24 cellular contexts compared by ENCODE assay signal in genomic region chr6:170451762-170452651, GRCh38.
DNase-seq lines count a peak whose midpoint lies in the region; ATAC-seq and TF ChIP-seq lines count a peak whose summit lies in the region.
"Had no signal": no experiment of that assay in that cellular context is flagged by ENCODE, and none has a peak within 500 bp of the region (broad histone marks: within the 10 kb centered on the region; RNA-seq: fewer than 3 reads in every experiment).

No MANE protein-coding gene starts in this region.

- H2BK15ac ChIP-seq in IMR-90 (ENCODE audit: low read depth, low read length) = no peak overlapping the region

- no peak overlapping the region for H3K9ac ChIP-seq in IMR-90 (ENCODE audit: low read depth, low read length)

- no peak overlapping the region for H2AK9ac ChIP-seq in IMR-90 (replicated peaks; ENCODE audit: low read depth, low read length, poor library complexity)

- dilution Hi-C loops in IMR-90 (cut with HindIII; ENCODE audit: low sequenced_read_pairs, unreplicated experiment) = no loop called here

- no peak overlapping the region for H2BK120ac ChIP-seq in IMR-90 (ENCODE audit: low read depth, low read length)

- peaks cover 5% of the 10 kb centered on the region for H3K9me3 Mint-ChIP-seq in stimulated activated effector memory CD8-positive, alpha-beta T cell treated with anti-CD3 and anti-CD28 coated beads, Interleukin-12 subunit alpha, Interleukin-12 subunit beta, amount 100 ng/mL, for 72 hours
- H3K9me3 Mint-ChIP-seq in progenitor cell of endocrine pancreas (ENCODE audit: low read depth) = no peaks in the 10 kb centered on the region
- H3K9me3 Mint-ChIP-seq: IgD-negative memory B cell had no signal

- H2AK5ac ChIP-seq in IMR-90 (ENCODE audit: low read depth, low read length) = no peak overlapping the region

- TF ChIP-seq CTCF in IMR-90 (conservative IDR thresholded peaks at IDR 0.05; ENCODE audit: low read depth, low read length) (no peak), progenitor cell of endocrine pancreas (IDR thresholded peaks at IDR 0.05; ENCODE audit: unreplicated experiment) (no peak)

- TF ChIP-seq POLR2A in IMR-90 (IDR thresholded peaks at IDR 0.05; ENCODE audit: low read depth, low read length) = no peak

- no peaks in the 10 kb centered on the region for H3K4me1 ChIP-seq in IMR-90 (ENCODE audit: control insufficient read depth, insufficient read depth, low read length)

- no peaks in the 10 kb centered on the region for H3K27me3 Mint-ChIP-seq in progenitor cell of endocrine pancreas
- H3K27me3 Mint-ChIP-seq: B cell, IgD-negative memory B cell had no signal

- H4K8ac ChIP-seq in IMR-90 (ENCODE audit: low read depth in 2 of 2, low read length in 2 of 2) = no peak overlapping the region

- TF ChIP-seq RAD21 in IMR-90 (IDR thresholded peaks at IDR 0.05; ENCODE audit: low read length) = no peak

- no peak overlapping the region for H4K91ac ChIP-seq in IMR-90 (ENCODE audit: insufficient read depth, low read depth, low read length)

- DNase-seq in activated CD8-positive, alpha-beta memory T cell treated with anti-CD3 and anti-CD28 coated beads for 24 hours = peak; percentile 35
- DNase-seq in activated CD8-positive, alpha-beta memory T cell treated with anti-CD3 and anti-CD28 coated beads, Interleukin-2, amount 50 U/mL, for 4 hours = no peak
- no peak for DNase-seq in IMR-90
- DNase-seq in islet precursor cell = peak; percentile 41
- peak in 1 of 2 donors; percentile 36 for DNase-seq in stimulated activated effector memory CD8-positive, alpha-beta T cell treated with anti-CD3 and anti-CD28 coated beads, Interleukin-12 subunit alpha, Interleukin-12 subunit beta, amount 100 ng/mL, for 72 hours (ENCODE audit: low spot score in 2 of 2)
- DNase-seq in left ventricle myocardium superior = no peak
- no peak for DNase-seq in progenitor cell of endocrine pancreas (ENCODE audit: low spot score, unreplicated experiment)
- no peak for DNase-seq in activated naive CD4-positive, alpha-beta T cell treated with Interleukin-2 at 50 U/mL for 16 hours
- DNase-seq: 8988T; DMS 273 treated with DMSO at 0.1 percent for 48 hours; DND-41; Kasumi-1; MG63; NCI-H1092; NCI-H1436 treated with DMSO at 0.1 percent for 48 hours; NCI-H2029; NCI-H446 treated with DMSO at 0.1 percent for 48 hours; NCI-H69; NK-92 treated with Interleukin-12 subunit alpha and Interleukin-12 subunit beta, amount 100 ng/mL, for 24 hours; SHP77 had no signal

- BruUV-seq in IMR-90 (replicated peaks; lab: Mats Ljungman, UMichigan) = no TSS peak

- H3K4me2 ChIP-seq in IMR-90 (ENCODE audit: low read depth, low read length) = no peak overlapping the region

- H2BK5ac ChIP-seq in IMR-90 (ENCODE audit: low read depth, low read length, poor library complexity, severe bottlenecking) = no peak overlapping the region

- H3K9me1 ChIP-seq in IMR-90 (ENCODE audit: insufficient read depth, low read length) = 0 out of 2 replicates have a peak, but pooled peaks cover 3% of the 10 kb centered on the region

- H3K18ac ChIP-seq in IMR-90 (ENCODE audit: low read depth, low read length) = no peak overlapping the region

- H3K4me1 Mint-ChIP-seq in stimulated activated effector memory CD8-positive, alpha-beta T cell treated with anti-CD3 and anti-CD28 coated beads, Interleukin-12 subunit alpha, Interleukin-12 subunit beta, amount 100 ng/mL, for 72 hours = peaks cover 18% of the 10 kb centered on the region
- H3K4me1 Mint-ChIP-seq in progenitor cell of endocrine pancreas (ENCODE audit: low read depth) = peaks cover 11% of the 10 kb centered on the region
- H3K4me1 Mint-ChIP-seq: B cell, IgD-negative memory B cell had no signal

- peak overlapping the region; percentile 3 for H3K27ac Mint-ChIP-seq in stimulated activated effector memory CD8-positive, alpha-beta T cell treated with anti-CD3 and anti-CD28 coated beads, Interleukin-12 subunit alpha, Interleukin-12 subunit beta, amount 100 ng/mL, for 72 hours
- no peak overlapping the region for H3K27ac Mint-ChIP-seq in progenitor cell of endocrine pancreas
- H3K27ac Mint-ChIP-seq: B cell, IgD-negative memory B cell had no signal

- ATAC-seq in IMR-90 (ENCODE audit: low read depth) (no peak), left ventricle myocardium superior (no peak)
- ATAC-seq in stimulated activated effector memory CD8-positive, alpha-beta T cell treated with anti-CD3 and anti-CD28 coated beads, Interleukin-12 subunit alpha, Interleukin-12 subunit beta, amount 100 ng/mL, for 72 hours = no peak

- no peaks in the 10 kb centered on the region for H3K79me1 ChIP-seq in IMR-90 (ENCODE audit: low read depth in 1 of 2, low read length in 2 of 2)

- no peak overlapping the region for H3K27ac ChIP-seq in IMR-90 (ENCODE audit: insufficient read depth, low read length)
- H3K27ac ChIP-seq: HL-60 had no signal

- intact Hi-C loops in IMR-90 (cut with micrococcal nuclease) (no loop called here), left ventricle myocardium superior (cut with micrococcal nuclease) (no loop called here)

- H3K4me3 Mint-ChIP-seq in stimulated activated effector memory CD8-positive, alpha-beta T cell treated with anti-CD3 and anti-CD28 coated beads, Interleukin-12 subunit alpha, Interleukin-12 subunit beta, amount 100 ng/mL, for 72 hours = no peak overlapping the region
- no peak overlapping the region for H3K4me3 Mint-ChIP-seq in progenitor cell of endocrine pancreas (ENCODE audit: low read depth)
- H3K4me3 Mint-ChIP-seq: B cell, IgD-negative memory B cell had no signal

- in situ Hi-C loops in IMR-90 (cut with MboI; ENCODE audit: low sequenced_read_pairs) = no loop called here

- POLR2A ChIA-PET in IMR-90 (lab: Charles Lee; ENCODE audit: unreplicated experiment) = no interaction called here

- no peak overlapping the region for H3K56ac ChIP-seq in IMR-90 (ENCODE audit: extremely low read depth, insufficient read depth, low read length)

- no peaks in the 10 kb centered on the region for H3K36me3 ChIP-seq in IMR-90 (ENCODE audit: control insufficient read depth, insufficient read depth, low read length)
- H3K36me3 ChIP-seq: HAP-1, MG63 had no signal

- H3K9me3 ChIP-seq in IMR-90 (ENCODE audit: control insufficient read depth, insufficient read depth, low read length) = no peaks in the 10 kb centered on the region
- H3K9me3 ChIP-seq: HAP-1, MG63 had no signal

- no peaks in the 10 kb centered on the region for H4K20me1 ChIP-seq in IMR-90 (ENCODE audit: insufficient read depth, low read length)

- CTCF ChIA-PET in IMR-90 (lab: Yijun Ruan, JAX) = interaction anchor here (1.5 kb wide), 1 partner anchor 65 kb away, joined by 3 read pairs; no protein-coding TSS in a partner anchor

- no peak overlapping the region for H2BK20ac ChIP-seq in IMR-90 (ENCODE audit: low read depth, low read length)

- no peak overlapping the region for H3K4me3 ChIP-seq in IMR-90 (ENCODE audit: insufficient read depth, low read depth, low read length)
- H3K4me3 ChIP-seq: HAP-1, MG63 had no signal

- H3K14ac ChIP-seq in IMR-90 (replicated peaks; ENCODE audit: low read depth, low read length) = no peak overlapping the region

- no peak overlapping the region for H3K4ac ChIP-seq in IMR-90 (ENCODE audit: low read depth, low read length)

- H3K36me3 Mint-ChIP-seq in stimulated activated effector memory CD8-positive, alpha-beta T cell treated with anti-CD3 and anti-CD28 coated beads, Interleukin-12 subunit alpha, Interleukin-12 subunit beta, amount 100 ng/mL, for 72 hours = no peaks in the 10 kb centered on the region
- no peaks in the 10 kb centered on the region for H3K36me3 Mint-ChIP-seq in progenitor cell of endocrine pancreas (ENCODE audit: insufficient read depth)
- H3K36me3 Mint-ChIP-seq: IgD-negative memory B cell had no signal

- WGBS in IMR-90 (ENCODE audit: extremely low coverage in 2 of 2, insufficient read length in 1 of 2), 2 experiments = 93% methylated on average over 8 of the region's 20 CpGs; no CpG with 5 or more reads in 1 of the 2 experiments

- H3K23ac ChIP-seq in IMR-90 (ENCODE audit: low read depth, low read length) = no peak overlapping the region

- peaks cover 2% of the 10 kb centered on the region; the same call in 1 of the 2 replicates for H3K27me3 ChIP-seq in IMR-90 (ENCODE audit: control insufficient read depth, insufficient read depth, low read length)
- H3K27me3 ChIP-seq: MG63 had no signal

- H2AFZ ChIP-seq in IMR-90 (replicated peaks; ENCODE audit: low read length, poor library complexity) = peak overlapping the region; percentile 19

- H4K5ac ChIP-seq in IMR-90 (ENCODE audit: low read depth, low read length) = no peak overlapping the region

TF ChIP-seq in IMR-90, 13 proteins besides CTCF, POLR2A, EP300 and RAD21:
- TF ChIP-seq NFE2L2 (IDR thresholded peaks at IDR 0.05; ENCODE audit: low read depth, low read length) (no peak), RFX5 (IDR thresholded peaks at IDR 0.05; ENCODE audit: low read depth, low read length) (no peak), MXI1 (IDR thresholded peaks at IDR 0.05; ENCODE audit: borderline replicate concordance, low read depth, low read length) (no peak), SMC3 (IDR thresholded peaks at IDR 0.05; ENCODE audit: low read depth, low read length) (no peak)

Comparison
In these comparisons a context has a peak if more than half of its experiments do, and no peak if none do; other contexts are left out.
1. DNase-seq: peak in activated CD8-positive, alpha-beta memory T cell treated with anti-CD3 and anti-CD28 coated beads for 24 hours (single experiment) and islet precursor cell (single experiment); none in activated CD8-positive, alpha-beta memory T cell treated with anti-CD3 and anti-CD28 coated beads, Interleukin-2, amount 50 U/mL, for 4 hours (single experiment), IMR-90 (single experiment), left ventricle myocardium superior (single experiment), progenitor cell of endocrine pancreas (single experiment) and activated naive CD4-positive, alpha-beta T cell treated with Interleukin-2 at 50 U/mL for 16 hours (single experiment).